8 cellular contexts compared by ENCODE assay signal in genomic region chr12:117236456-117237001, GRCh38. TPM values are rescaled to one million over a fixed set of nuclear protein-coding genes. Genes with fewer than 3 reads are reported as not detected.
DNase-seq lines count a peak whose midpoint lies in the region; ATAC-seq and TF ChIP-seq lines count a peak whose summit lies in the region.

No MANE protein-coding gene starts in this region.

- BruUV-seq in HCT116 (replicated peaks; lab: Mats Ljungman, UMichigan) = no TSS peak

- H4K20me1 ChIP-seq in HCT116 (ENCODE audit: insufficient read depth) = no peaks in the 10 kb centered on the region

- no peak overlapping the region for H2AFZ ChIP-seq in HCT116 (ENCODE audit: low read depth, low read length, poor library complexity, severe bottlenecking)

- CTCF ChIA-PET in HCT116 (lab: Charles Lee) = interaction anchor here (0.7 to 2.6 kb wide), 11 partner anchors 9 to 620 kb away, joined by 3 to 14 read pairs (median 7); no protein-coding TSS in a partner anchor
- CTCF ChIA-PET in activated CD8-positive, alpha-beta T cell treated with anti-CD3 and anti-CD28 coated beads for 36 hours (lab: Charles Lee) = interaction anchor here (0.7 to 3.1 kb wide), 19 partner anchors 9 to 601 kb away, joined by 3 to 19 read pairs (median 5); no protein-coding TSS in a partner anchor

- H3K4me1 ChIP-seq in BE2C = no peaks in the 10 kb centered on the region
- H3K4me1 ChIP-seq in HCT116 (ENCODE audit: control insufficient read depth in 1 of 2, insufficient read depth in 2 of 2, low read length in 2 of 2) = no peaks in the 10 kb centered on the region
- peaks cover 4% of the 10 kb centered on the region for H3K4me1 ChIP-seq in endodermal cell (ENCODE audit: control insufficient read depth, insufficient read depth, low read length)

- intact Hi-C loops in HCT116 (cut with micrococcal nuclease) = loop anchor here (1.0 to 5.0 kb wide), 4 partner anchors 130 to 614 kb away; no protein-coding TSS in a partner anchor
- intact Hi-C loops in activated CD8-positive, alpha-beta T cell treated with anti-CD3 and anti-CD28 coated beads for 36 hours (cut with micrococcal nuclease) = loop anchor here (2.0 kb wide), 2 partner anchors 352 to 600 kb away; no protein-coding TSS in a partner anchor

- H3K9me3 Mint-ChIP-seq in activated CD8-positive, alpha-beta T cell treated with anti-CD3 and anti-CD28 coated beads for 36 hours = no peaks in the 10 kb centered on the region
- H3K9me3 Mint-ChIP-seq in endodermal cell = no peaks in the 10 kb centered on the region
- no peaks in the 10 kb centered on the region for H3K9me3 Mint-ChIP-seq in mesothelial cell of epicardium

- TF ChIP-seq RAD21 in HCT116 (IDR thresholded peaks at IDR 0.05; ENCODE audit: low read depth) = peak; percentile 77

- no peak overlapping the region for H3K27ac Mint-ChIP-seq in activated CD8-positive, alpha-beta T cell treated with anti-CD3 and anti-CD28 coated beads for 36 hours
- H3K27ac Mint-ChIP-seq in endodermal cell (no peak overlapping the region), mesothelial cell of epicardium (no peak overlapping the region)

- H3K4me3 ChIP-seq in BE2C (ENCODE audit: low read depth, low read length) (no peak overlapping the region), HCT116 (replicated peaks in 1 of 2; ENCODE audit: low read depth in 1 of 2, low read length in 2 of 2) (no peak overlapping the region), endodermal cell (ENCODE audit: low read length) (no peak overlapping the region)

- POLR2A ChIA-PET in HCT116 (lab: Charles Lee) = interaction anchor here (0.6 kb wide), 1 partner anchor 45 kb away, joined by 6 read pairs; no protein-coding TSS in a partner anchor
- POLR2A ChIA-PET in activated CD8-positive, alpha-beta T cell treated with anti-CD3 and anti-CD28 coated beads for 36 hours (lab: Charles Lee) = no interaction called here

- no peak overlapping the region for H3K4me3 Mint-ChIP-seq in activated CD8-positive, alpha-beta T cell treated with anti-CD3 and anti-CD28 coated beads for 36 hours
- no peak overlapping the region for H3K4me3 Mint-ChIP-seq in endodermal cell
- H3K4me3 Mint-ChIP-seq in mesothelial cell of epicardium = no peak overlapping the region

- RAD21 ChIA-PET in HCT116 (lab: Charles Lee; ENCODE audit: low non-redundant PET in 1 of 2, low total read pairs in 2 of 2, uncharacterized antibody in 2 of 2, unreplicated experiment in 2 of 2) = interaction anchor here in 1 of 2 experiments (1.0 kb wide), 1 partner anchor 613 kb away, joined by 3 read pairs; no protein-coding TSS in a partner anchor

- H3K27me3 Mint-ChIP-seq in activated CD8-positive, alpha-beta T cell treated with anti-CD3 and anti-CD28 coated beads for 36 hours = peaks cover 4% of the 10 kb centered on the region
- H3K27me3 Mint-ChIP-seq in endodermal cell (ENCODE audit: insufficient read depth) (no peaks in the 10 kb centered on the region), mesothelial cell of epicardium (ENCODE audit: low read depth) (peaks cover 42% of the 10 kb centered on the region)

- H3K4me1 Mint-ChIP-seq in activated CD8-positive, alpha-beta T cell treated with anti-CD3 and anti-CD28 coated beads for 36 hours (ENCODE audit: low read depth) = no peaks in the 10 kb centered on the region
- H3K4me1 Mint-ChIP-seq in endodermal cell = peaks cover 16% of the 10 kb centered on the region
- H3K4me1 Mint-ChIP-seq in mesothelial cell of epicardium = no peaks in the 10 kb centered on the region

- H3K9ac ChIP-seq in HCT116 (ENCODE audit: low read length) (no peak overlapping the region), endodermal cell (ENCODE audit: extremely low read depth, low read length, poor library complexity, severe bottlenecking) (no peak overlapping the region)

- ATAC-seq in HCT116 (peak; percentile 92), GM18498 (IDR thresholded peaks at IDR 0.05; ENCODE audit: unreplicated experiment) (no peak)
- ATAC-seq in activated CD8-positive, alpha-beta T cell treated with anti-CD3 and anti-CD28 coated beads for 36 hours = peak; percentile 60

- H3K36me3 ChIP-seq in BE2C (no peaks in the 10 kb centered on the region), HCT116 (ENCODE audit: control insufficient read depth in 1 of 2, insufficient read depth in 2 of 2, low read length in 2 of 2) (no peaks in the 10 kb centered on the region), endodermal cell (ENCODE audit: control insufficient read depth, insufficient read depth, low read length) (no peaks in the 10 kb centered on the region)

- TF ChIP-seq CTCF in BE2C (IDR thresholded peaks at IDR 0.05; ENCODE audit: low read depth, low read length) (peak; percentile 90), HCT116 (IDR thresholded peaks at IDR 0.05 in 2 of 3, conservative IDR thresholded peaks at IDR 0.05 in 1 of 3; ENCODE audit: borderline replicate concordance in 1 of 3, insufficient read depth in 1 of 3, low read depth in 2 of 3, low read length in 2 of 3) (peak; percentile 70 to 92 (median 85)), endodermal cell (conservative IDR thresholded peaks at IDR 0.05) (peak; percentile 96), mesothelial cell of epicardium (IDR thresholded peaks at IDR 0.05; ENCODE audit: unreplicated experiment) (peak; percentile 95)
- TF ChIP-seq CTCF in activated CD8-positive, alpha-beta T cell treated with anti-CD3 and anti-CD28 coated beads for 36 hours (IDR thresholded peaks at IDR 0.05) = peak; percentile 89

- H3K4me2 ChIP-seq in HCT116 (ENCODE audit: low read length) = no peak overlapping the region

- H3K27ac ChIP-seq in HCT116 (ENCODE audit: low read depth, low read length) (no peak overlapping the region), endodermal cell (ENCODE audit: low read depth, low read length) (no peak overlapping the region)

- H3K36me3 Mint-ChIP-seq in activated CD8-positive, alpha-beta T cell treated with anti-CD3 and anti-CD28 coated beads for 36 hours (ENCODE audit: low read depth) = no peaks in the 10 kb centered on the region
- H3K36me3 Mint-ChIP-seq in endodermal cell (ENCODE audit: low read depth) = no peaks in the 10 kb centered on the region
- H3K36me3 Mint-ChIP-seq in mesothelial cell of epicardium = no peaks in the 10 kb centered on the region

- no peaks in the 10 kb centered on the region for H3K79me2 ChIP-seq in HCT116 (ENCODE audit: insufficient read depth, low read length)

- peaks cover 32% of the 10 kb centered on the region for H3K27me3 ChIP-seq in BE2C
- H3K27me3 ChIP-seq in HCT116 (ENCODE audit: insufficient read depth, low read length) = 0 out of 2 replicates have a peak, but pooled peaks cover 6% of the 10 kb centered on the region
- no peaks in the 10 kb centered on the region for H3K27me3 ChIP-seq in endodermal cell (ENCODE audit: control insufficient read depth, insufficient read depth, low read length, poor library complexity, severe bottlenecking)

- 20 to 23% methylated on average over 10 to 13 of the region's 13 CpGs for WGBS in endodermal cell (ENCODE audit: insufficient coverage in 1 of 2, insufficient read length in 1 of 2), 2 experiments

- peak; percentile 90 for DNase-seq in BE2C
- DNase-seq in HCT116 (ENCODE audit: low read depth, low spot score) = peak; percentile 58
- peak; percentile 31 for DNase-seq in NCI-H526 treated with DMSO at 0.1 percent for 48 hours (lab: John Stamatoyannopoulos, UW)
- peak; percentile 93 for DNase-seq in activated CD8-positive, alpha-beta T cell treated with anti-CD3 and anti-CD28 coated beads for 36 hours
- DNase-seq in endodermal cell = peak; percentile 100
- DNase-seq in mesothelial cell of epicardium (ENCODE audit: low spot score in 2 of 2, unreplicated experiment in 2 of 2) = peak; percentile 72 to 91
- peak; percentile 50 to 52 for DNase-seq in stimulated activated CD8-positive, alpha-beta memory T cell treated with anti-CD3 and anti-CD28 coated beads, Interleukin-2, amount 100 ng/mL, for 1 hour (ENCODE audit: low read depth in 2 of 2)

- TF ChIP-seq POLR2A in HCT116 (IDR thresholded peaks at IDR 0.05; ENCODE audit: borderline replicate concordance, extremely low read depth, insufficient read depth, insufficient read length) = no peak

- no peaks in the 10 kb centered on the region for H3K9me3 ChIP-seq in BE2C
- H3K9me3 ChIP-seq in HCT116 (ENCODE audit: control insufficient read depth in 1 of 2, insufficient read depth in 1 of 2, low read depth in 1 of 2, low read length in 2 of 2) = no peaks in the 10 kb centered on the region
- H3K9me3 ChIP-seq in endodermal cell (ENCODE audit: control insufficient read depth, low read length) = no peaks in the 10 kb centered on the region

- H3K9me2 ChIP-seq in HCT116 (ENCODE audit: insufficient read depth) = no peaks in the 10 kb centered on the region

TF ChIP-seq in HCT116, 20 proteins besides CTCF, POLR2A, EP300 and RAD21:
- TF ChIP-seq CEBPB (IDR thresholded peaks at IDR 0.05; ENCODE audit: low read depth) (no peak), TCF7L2 (IDR thresholded peaks at IDR 0.05; ENCODE audit: borderline replicate concordance, extremely low read depth, insufficient read depth, insufficient read length) (peak; percentile 61)
TF ChIP-seq in HCT116: peak in this region for 1.

RNA-seq across cellular contexts. Expression of gene FBXO21, which starts 46.3 kb away (rescaled TPM):
- 36.9 TPM for polyA plus RNA-seq in BE2C (2012; ENCODE audit: insufficient read depth, insufficient read length, low read depth)
- total RNA-seq in HCT116 (2021; ENCODE audit: unreplicated experiment) = 45.5 TPM
- 36.7 and 43.3 TPM in 2 replicates for polyA plus RNA-seq in HCT116 (2012)
- total RNA-seq in activated CD8-positive, alpha-beta T cell treated with anti-CD3 and anti-CD28 coated beads for 36 hours = 10 to 100 TPM; 21.5 to 26.0 TPM
- total RNA-seq in endodermal cell = 10 to 100 TPM; 46.5 to 54.6 TPM
- polyA plus RNA-seq in endodermal cell (2013, experiment 1 of 2) = 52.9 TPM
- 43.4 TPM for polyA plus RNA-seq in endodermal cell (2013, experiment 2 of 2)
- 57.5 to 65.3 TPM (median 60.5 TPM) in 3 replicates for total RNA-seq in mesothelial cell of epicardium

Comparison
In these comparisons a context has a peak if more than half of its experiments do, and no peak if none do; other contexts are left out.
1. DNase-seq: peak in every context shown above with its lines; median percentile 100 in endodermal cell; 93 in activated CD8-positive, alpha-beta T cell treated with anti-CD3 and anti-CD28 coated beads for 36 hours; 90 in BE2C; 82 in mesothelial cell of epicardium; 58 in HCT116; 51 in stimulated activated CD8-positive, alpha-beta memory T cell treated with anti-CD3 and anti-CD28 coated beads, Interleukin-2, amount 100 ng/mL, for 1 hour; 31 in NCI-H526 treated with DMSO at 0.1 percent for 48 hours.